Comparison of ENCODE assay signal across 1 cellular context in the genomic region with DNA sequence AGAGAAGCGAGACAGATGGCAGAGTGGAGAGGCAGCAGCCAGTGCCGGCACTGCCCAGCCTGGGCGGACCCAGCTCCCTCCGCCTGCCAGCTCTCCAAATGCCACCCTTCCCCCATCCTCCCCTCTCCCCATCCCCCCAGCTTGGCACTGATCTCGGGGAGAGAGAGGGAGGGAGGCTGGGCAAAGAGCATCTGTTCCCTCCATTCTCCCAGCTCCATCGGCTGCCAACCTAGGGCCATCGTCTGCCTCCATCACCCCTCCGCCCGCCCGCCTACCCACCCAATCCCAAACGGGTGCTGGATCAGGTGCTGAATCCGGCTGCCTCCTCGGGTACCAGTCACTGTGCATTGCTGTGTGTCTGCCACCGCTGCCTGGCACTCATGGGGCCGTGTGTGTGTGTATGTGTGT.
TF ChIP-seq lines count a peak whose summit lies in the region.

No MANE protein-coding gene starts in this region.

TF ChIP-seq in HepG2, 621 proteins besides CTCF, POLR2A, EP300 and RAD21:
- TF ChIP-seq ATAD3A (CRISPR knock-in tag; IDR thresholded peaks at IDR 0.05) (no peak), ZNF180 (CRISPR knock-in tag; IDR thresholded peaks at IDR 0.05; ENCODE audit: borderline replicate concordance, low read depth) (no peak), HDAC6 (IDR thresholded peaks at IDR 0.05; ENCODE audit: low read depth, low read length) (no peak), E2F1 (CRISPR knock-in tag; IDR thresholded peaks at IDR 0.05) (no peak), ZNF337 (CRISPR knock-in tag; IDR thresholded peaks at IDR 0.05; ENCODE audit: borderline replicate concordance, low read depth) (no peak), ZNF10 (CRISPR knock-in tag; IDR thresholded peaks at IDR 0.05; ENCODE audit: borderline replicate concordance, low read depth) (no peak), HNRNPL (IDR thresholded peaks at IDR 0.05; ENCODE audit: low read depth, low read length) (peak; percentile 70; the same call in 1 of the 2 replicates), TAF15 (IDR thresholded peaks at IDR 0.05; ENCODE audit: low read depth, low read length, poor library complexity, severe bottlenecking) (no peak), ZNF784 (CRISPR knock-in tag; IDR thresholded peaks at IDR 0.05; ENCODE audit: borderline replicate concordance) (no peak), ZNF619 (CRISPR knock-in tag; IDR thresholded peaks at IDR 0.05) (no peak), PPARG (CRISPR knock-in tag; conservative IDR thresholded peaks at IDR 0.05) (no peak), ARNTL (CRISPR knock-in tag; IDR thresholded peaks at IDR 0.05) (no peak), PAF1 (CRISPR knock-in tag; IDR thresholded peaks at IDR 0.05) (0 out of 2 replicates have a peak, but pooled peaks have one; percentile 3), KLF12 (CRISPR knock-in tag; IDR thresholded peaks at IDR 0.05; ENCODE audit: borderline replicate concordance) (no peak), ZNF597 (CRISPR knock-in tag; IDR thresholded peaks at IDR 0.05) (no peak), ZFP36L1 (CRISPR knock-in tag; IDR thresholded peaks at IDR 0.05) (no peak), CAMTA2 (CRISPR knock-in tag; IDR thresholded peaks at IDR 0.05; ENCODE audit: borderline replicate concordance) (no peak), NFYB (CRISPR knock-in tag; IDR thresholded peaks at IDR 0.05) (no peak), ZMYM2 (CRISPR knock-in tag; IDR thresholded peaks at IDR 0.05) (no peak), ZNF232 (CRISPR knock-in tag; IDR thresholded peaks at IDR 0.05; ENCODE audit: borderline replicate concordance) (no peak), ZNF556 (CRISPR knock-in tag; IDR thresholded peaks at IDR 0.05; ENCODE audit: borderline replicate concordance) (no peak), FOXJ3 (CRISPR knock-in tag; IDR thresholded peaks at IDR 0.05; ENCODE audit: borderline replicate concordance) (no peak), RARG (CRISPR knock-in tag; IDR thresholded peaks at IDR 0.05; ENCODE audit: low read depth) (no peak), MED13 (CRISPR knock-in tag; IDR thresholded peaks at IDR 0.05) (no peak), ZNF225 (CRISPR knock-in tag; IDR thresholded peaks at IDR 0.05) (peak; percentile 69; the same call in 1 of the 2 replicates), AGO2 (optimal IDR thresholded peaks at IDR 0.05; ENCODE audit: low read depth, low read length) (peak; percentile 64), CENPX (CRISPR knock-in tag; IDR thresholded peaks at IDR 0.05) (no peak), RXRA (CRISPR knock-in tag; IDR thresholded peaks at IDR 0.05) (no peak), FOXC1 (CRISPR knock-in tag; IDR thresholded peaks at IDR 0.05; ENCODE audit: borderline replicate concordance) (no peak), HMG20A (CRISPR knock-in tag; IDR thresholded peaks at IDR 0.05; ENCODE audit: borderline replicate concordance) (no peak), ZZZ3 (CRISPR knock-in tag; IDR thresholded peaks at IDR 0.05; ENCODE audit: borderline replicate concordance) (no peak), SKIL (CRISPR knock-in tag; IDR thresholded peaks at IDR 0.05; ENCODE audit: borderline replicate concordance) (0 out of 2 replicates have a peak, but pooled peaks have one; percentile 23), ZNF672 (CRISPR knock-in tag; IDR thresholded peaks at IDR 0.05) (no peak), NFE2L2 (IDR thresholded peaks at IDR 0.05; ENCODE audit: low read length) (no peak), FUBP1 (CRISPR knock-in tag; IDR thresholded peaks at IDR 0.05; ENCODE audit: borderline replicate concordance) (no peak)
- TF ChIP-seq, protein P1, sequence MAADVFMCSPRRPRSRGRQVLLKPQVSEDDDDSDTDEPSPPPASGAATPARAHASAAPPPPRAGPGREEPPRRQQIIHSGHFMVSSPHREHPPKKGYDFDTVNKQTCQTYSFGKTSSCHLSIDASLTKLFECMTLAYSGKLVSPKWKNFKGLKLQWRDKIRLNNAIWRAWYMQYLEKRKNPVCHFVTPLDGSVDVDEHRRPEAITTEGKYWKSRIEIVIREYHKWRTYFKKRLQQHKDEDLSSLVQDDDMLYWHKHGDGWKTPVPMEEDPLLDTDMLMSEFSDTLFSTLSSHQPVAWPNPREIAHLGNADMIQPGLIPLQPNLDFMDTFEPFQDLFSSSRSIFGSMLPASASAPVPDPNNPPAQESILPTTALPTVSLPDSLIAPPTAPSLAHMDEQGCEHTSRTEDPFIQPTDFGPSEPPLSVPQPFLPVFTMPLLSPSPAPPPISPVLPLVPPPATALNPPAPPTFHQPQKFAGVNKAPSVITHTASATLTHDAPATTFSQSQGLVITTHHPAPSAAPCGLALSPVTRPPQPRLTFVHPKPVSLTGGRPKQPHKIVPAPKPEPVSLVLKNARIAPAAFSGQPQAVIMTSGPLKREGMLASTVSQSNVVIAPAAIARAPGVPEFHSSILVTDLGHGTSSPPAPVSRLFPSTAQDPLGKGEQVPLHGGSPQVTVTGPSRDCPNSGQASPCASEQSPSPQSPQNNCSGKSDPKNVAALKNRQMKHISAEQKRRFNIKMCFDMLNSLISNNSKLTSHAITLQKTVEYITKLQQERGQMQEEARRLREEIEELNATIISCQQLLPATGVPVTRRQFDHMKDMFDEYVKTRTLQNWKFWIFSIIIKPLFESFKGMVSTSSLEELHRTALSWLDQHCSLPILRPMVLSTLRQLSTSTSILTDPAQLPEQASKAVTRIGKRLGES (CRISPR knock-in tag; IDR thresholded peaks at IDR 0.05; ENCODE audit: borderline replicate concordance) = no peak
- TF ChIP-seq, protein P2, sequence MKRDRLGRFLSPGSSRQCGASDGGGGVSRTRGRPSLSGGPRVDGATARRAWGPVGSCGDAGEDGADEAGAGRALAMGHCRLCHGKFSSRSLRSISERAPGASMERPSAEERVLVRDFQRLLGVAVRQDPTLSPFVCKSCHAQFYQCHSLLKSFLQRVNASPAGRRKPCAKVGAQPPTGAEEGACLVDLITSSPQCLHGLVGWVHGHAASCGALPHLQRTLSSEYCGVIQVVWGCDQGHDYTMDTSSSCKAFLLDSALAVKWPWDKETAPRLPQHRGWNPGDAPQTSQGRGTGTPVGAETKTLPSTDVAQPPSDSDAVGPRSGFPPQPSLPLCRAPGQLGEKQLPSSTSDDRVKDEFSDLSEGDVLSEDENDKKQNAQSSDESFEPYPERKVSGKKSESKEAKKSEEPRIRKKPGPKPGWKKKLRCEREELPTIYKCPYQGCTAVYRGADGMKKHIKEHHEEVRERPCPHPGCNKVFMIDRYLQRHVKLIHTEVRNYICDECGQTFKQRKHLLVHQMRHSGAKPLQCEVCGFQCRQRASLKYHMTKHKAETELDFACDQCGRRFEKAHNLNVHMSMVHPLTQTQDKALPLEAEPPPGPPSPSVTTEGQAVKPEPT (CRISPR knock-in tag; IDR thresholded peaks at IDR 0.05; ENCODE audit: low read depth) = no peak
- TF ChIP-seq, protein P3, sequence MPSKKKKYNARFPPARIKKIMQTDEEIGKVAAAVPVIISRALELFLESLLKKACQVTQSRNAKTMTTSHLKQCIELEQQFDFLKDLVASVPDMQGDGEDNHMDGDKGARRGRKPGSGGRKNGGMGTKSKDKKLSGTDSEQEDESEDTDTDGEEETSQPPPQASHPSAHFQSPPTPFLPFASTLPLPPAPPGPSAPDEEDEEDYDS (CRISPR knock-in tag; IDR thresholded peaks at IDR 0.05) = no peak
